24 cellular contexts compared by ENCODE assay signal in genomic region chr12:51797301-51797700, GRCh38. TPM values are rescaled to one million over a fixed set of nuclear protein-coding genes. Genes with fewer than 3 reads are reported as not detected.
DNase-seq lines count a peak whose midpoint lies in the region; ATAC-seq, FAIRE-seq and TF ChIP-seq lines count a peak whose summit lies in the region.
"Had no signal": no experiment of that assay in that cellular context is flagged by ENCODE, and none has a peak within 500 bp of the region (broad histone marks: within the 10 kb centered on the region; RNA-seq: fewer than 3 reads in every experiment).

No MANE protein-coding gene starts in this region.

- no peak overlapping the region for H4K8ac ChIP-seq in trophoblast cell (ENCODE audit: low read depth, low read length)

- H2BK5ac ChIP-seq in trophoblast cell (ENCODE audit: low read depth, low read length, poor library complexity) = no peak overlapping the region

- no peak overlapping the region for H3K14ac ChIP-seq in trophoblast cell (ENCODE audit: low read length)

- H2AFZ ChIP-seq in PC-3 (ENCODE audit: low read length) (no peak overlapping the region), K562 (ENCODE audit: low read depth, low read length) (no peak overlapping the region), trophoblast cell (ENCODE audit: insufficient read depth, low read length, poor library complexity) (no peak overlapping the region), PC-9 (no peak overlapping the region)

- H3K4me1 ChIP-seq in PC-3 (ENCODE audit: insufficient read depth, low read length) (no peaks in the 10 kb centered on the region), K562 (replicated peaks in 1 of 2; ENCODE audit: control insufficient read depth in 2 of 2, insufficient read depth in 2 of 2, low read length in 2 of 2) (no peaks in the 10 kb centered on the region), trophoblast cell (ENCODE audit: control insufficient read depth in 1 of 2, insufficient read depth in 2 of 2, low read length in 2 of 2) (no peaks in the 10 kb centered on the region), mucosa of descending colon (ENCODE audit: low read depth) (no peaks in the 10 kb centered on the region), PC-9 (replicated peaks; ENCODE audit: insufficient read depth) (no peaks in the 10 kb centered on the region)
- H3K4me1 ChIP-seq: A549; BE2C; BLaER1 treated with 17β-estradiol and CSF1 and Interleukin-3, amounts not matched to agents 10 nM and 100 nM; HAP-1 had no signal

- no peak overlapping the region for H3K23ac ChIP-seq in trophoblast cell (ENCODE audit: low read length)

- POLR2A ChIA-PET in PC-3 (lab: Charles Lee; ENCODE audit: unreplicated experiment) (no interaction called here), K562 (lab: Yijun Ruan, JAX) (no interaction called here), HEK293T (lab: Yijun Ruan, JAX) (no interaction called here), PC-9 (lab: Charles Lee; ENCODE audit: unreplicated experiment) (no interaction called here)

- no peak for TF ChIP-seq EP300 in K562 (IDR thresholded peaks at IDR 0.05; ENCODE audit: low read length)

- H3K18ac ChIP-seq in trophoblast cell (ENCODE audit: low read length) = no peak overlapping the region

- H3K4me3 ChIP-seq in PC-3 (ENCODE audit: low read length) (no peak overlapping the region), K562 (no peak overlapping the region), trophoblast cell (ENCODE audit: low read depth, low read length) (no peak overlapping the region), mucosa of descending colon (no peak overlapping the region), PC-9 (no peak overlapping the region)
- H3K4me3 ChIP-seq: A549; BLaER1 treated with 17β-estradiol and CSF1 and Interleukin-3, amounts not matched to agents 10 nM and 100 nM; HAP-1 had no signal

- BruUV-seq in PC-3 (replicated peaks; lab: Mats Ljungman, UMichigan) (no TSS peak), K562 (replicated peaks; lab: Mats Ljungman, UMichigan) (no TSS peak), PC-9 (replicated peaks; lab: Mats Ljungman, UMichigan) (no TSS peak)

- TF ChIP-seq POLR2A in K562 (conservative IDR thresholded peaks at IDR 0.05) = no peak

- H3K9me1 ChIP-seq in K562 (ENCODE audit: control insufficient read depth, insufficient read depth, low read length) = no peaks in the 10 kb centered on the region

- no peak overlapping the region for H4K12ac ChIP-seq in trophoblast cell (ENCODE audit: low read depth, low read length)

- H3K79me1 ChIP-seq in trophoblast cell (ENCODE audit: low read length) = no peaks in the 10 kb centered on the region

- H3K36me3 ChIP-seq in PC-3 (ENCODE audit: low read depth, low read length) (0 out of 2 replicates have a peak, but pooled peaks cover 7% of the 10 kb centered on the region), K562 (ENCODE audit: control insufficient read depth, insufficient read depth, low read length) (no peaks in the 10 kb centered on the region), trophoblast cell (ENCODE audit: control insufficient read depth in 1 of 2, insufficient read depth in 2 of 2, low read length in 2 of 2) (no peaks in the 10 kb centered on the region), mucosa of descending colon (ENCODE audit: low read depth) (no peaks in the 10 kb centered on the region), PC-9 (ENCODE audit: low read depth) (no peaks in the 10 kb centered on the region)
- H3K36me3 ChIP-seq: BLaER1 treated with 17β-estradiol and CSF1 and Interleukin-3, amounts not matched to agents 10 nM and 100 nM; HAP-1 had no signal

- no peak overlapping the region for H4K91ac ChIP-seq in trophoblast cell (ENCODE audit: low read depth, low read length)

- H3K4me2 ChIP-seq in PC-3 (ENCODE audit: low read length) (no peak overlapping the region), K562 (ENCODE audit: insufficient read depth, low read length) (no peak overlapping the region), trophoblast cell (ENCODE audit: low read length) (no peak overlapping the region), PC-9 (no peak overlapping the region)
- H3K4me2 ChIP-seq: A549; BLaER1 treated with 17β-estradiol and CSF1 and Interleukin-3, amounts not matched to agents 10 nM and 100 nM had no signal

- H3K9me3 ChIP-seq in PC-3 (ENCODE audit: low read length) (no peaks in the 10 kb centered on the region), K562 (replicated peaks; ENCODE audit: control insufficient read depth, insufficient read depth, low read depth, low read length) (no peaks in the 10 kb centered on the region), trophoblast cell (ENCODE audit: insufficient read depth, low read depth, low read length) (peaks cover 1% of the 10 kb centered on the region), mucosa of descending colon (no peaks in the 10 kb centered on the region), PC-9 (ENCODE audit: insufficient read depth, low read depth) (no peaks in the 10 kb centered on the region)
- H3K9me3 ChIP-seq: A549; BE2C; BLaER1 treated with 17β-estradiol and CSF1 and Interleukin-3, amounts not matched to agents 10 nM and 100 nM; HAP-1 had no signal

- H3K79me2 ChIP-seq in PC-3 (ENCODE audit: low read length) = no peaks in the 10 kb centered on the region
- no peaks in the 10 kb centered on the region for H3K79me2 ChIP-seq in K562 (ENCODE audit: control insufficient read depth, insufficient read depth, low read length)
- H3K79me2 ChIP-seq in trophoblast cell (ENCODE audit: control insufficient read depth, insufficient read depth, low read length, poor library complexity) = no peaks in the 10 kb centered on the region
- H3K79me2 ChIP-seq in PC-9 (ENCODE audit: low read depth) = no peaks in the 10 kb centered on the region

- no peaks in the 10 kb centered on the region for H3K27me3 ChIP-seq in PC-3 (ENCODE audit: low read length)
- no peaks in the 10 kb centered on the region; a peak in 1 of 5 replicates for H3K27me3 ChIP-seq in K562 (ENCODE audit: control insufficient read depth in 2 of 2, insufficient read depth in 2 of 2, low read length in 2 of 2)
- no peaks in the 10 kb centered on the region for H3K27me3 ChIP-seq in trophoblast cell (ENCODE audit: insufficient read depth, low read length)
- peaks cover 71% of the 10 kb centered on the region for H3K27me3 ChIP-seq in PC-9 (ENCODE audit: insufficient read depth, low read depth)
- H3K27me3 ChIP-seq: BE2C; BLaER1 treated with 17β-estradiol and CSF1 and Interleukin-3, amounts not matched to agents 10 nM and 100 nM had no signal

- H3F3A ChIP-seq in PC-3 (ENCODE audit: low read length, unreplicated experiment) (no peaks in the 10 kb centered on the region), PC-9 (ENCODE audit: insufficient read depth, low read depth) (no peaks in the 10 kb centered on the region)

- CTCF ChIA-PET in PC-3 (lab: Charles Lee) (no interaction called here), K562 (lab: Yijun Ruan, JAX; ENCODE audit: low intra/inter-chr PET ratio) (no interaction called here), HEK293T (lab: Yijun Ruan, JAX) (no interaction called here), PC-9 (lab: Charles Lee) (no interaction called here)

- no peak for TF ChIP-seq CTCF in PC-3 (conservative IDR thresholded peaks at IDR 0.05; ENCODE audit: low read depth, low read length)
- no peak for TF ChIP-seq CTCF in K562 (IDR thresholded peaks at IDR 0.05 in 2 of 3, conservative IDR thresholded peaks at IDR 0.05 in 1 of 3; ENCODE audit: insufficient read depth in 2 of 3, low read depth in 1 of 3, low read length in 3 of 3)
- TF ChIP-seq CTCF in mucosa of descending colon (IDR thresholded peaks at IDR 0.05) = no peak
- TF ChIP-seq CTCF in PC-9 (conservative IDR thresholded peaks at IDR 0.05) = no peak

- DNase-seq in PC-3 = peak; percentile 5
- DNase-seq in K562 (ENCODE audit: extremely low read depth in 1 of 4, low spot score in 3 of 4) = no peak
- DNase-seq in epithelial cell of prostate (ENCODE audit: low read depth, low spot score) = peak; percentile 50
- peak; percentile 39 to 61 for DNase-seq in trophoblast cell
- DNase-seq in mucosa of descending colon = no peak
- no peak for DNase-seq in HEK293T (ENCODE audit: extremely low spot score)
- no peak for DNase-seq in PC-9
- DNase-seq: 8988T; ACHN; AML-193; BE2C; CD4-positive, alpha-beta T cell; CD8-positive, alpha-beta memory T cell; DMS53; DMS79 treated with DMSO at 0.1 percent for 48 hours; GF-D8; GOT3 had no signal

- 2% methylated on average over 6 of the region's 6 CpGs for WGBS in K562 (ENCODE audit: insufficient coverage, low coverage, missing lambda C conversion rate)
- no CpG with 5 or more reads among the region's 6 CpGs for WGBS in trophoblast cell (ENCODE audit: extremely low coverage, insufficient coverage, insufficient read length)

- no peak for ATAC-seq in PC-3
- ATAC-seq in K562 = no peak
- no peak for ATAC-seq in mucosa of descending colon
- ATAC-seq: A549 had no signal

- H3K27ac ChIP-seq in PC-3 (ENCODE audit: low read length) (no peak overlapping the region), K562 (ENCODE audit: extremely low read depth, low read depth, low read length) (no peak overlapping the region), epithelial cell of prostate (peak overlapping the region; percentile 57), trophoblast cell (ENCODE audit: low read depth, low read length) (no peak overlapping the region), PC-9 (no peak overlapping the region)
- H3K27ac ChIP-seq: A549; BLaER1 treated with 17β-estradiol and CSF1 and Interleukin-3, amounts not matched to agents 10 nM and 100 nM had no signal

- in situ Hi-C loops in K562 (cut with MboI) = no loop called here

- H2BK12ac ChIP-seq in trophoblast cell (ENCODE audit: low read length) = no peak overlapping the region

- no peak overlapping the region for H2AK5ac ChIP-seq in trophoblast cell (ENCODE audit: low read length)

- TF ChIP-seq RAD21 in K562 (CRISPR knock-in tag; conservative IDR thresholded peaks at IDR 0.05 in 1 of 2, IDR thresholded peaks at IDR 0.05 in 1 of 2) = no peak

- H2BK120ac ChIP-seq in trophoblast cell (ENCODE audit: insufficient read depth, low read length, poor library complexity) = no peak overlapping the region

- H3K4ac ChIP-seq in trophoblast cell (ENCODE audit: low read depth, low read length) = no peak overlapping the region

- H3K9ac ChIP-seq in PC-3 (ENCODE audit: low read length) (no peak overlapping the region), K562 (ENCODE audit: insufficient read depth in 1 of 2, low read depth in 2 of 2, low read length in 2 of 2) (no peak overlapping the region), trophoblast cell (ENCODE audit: low read length) (no peak overlapping the region)
- H3K9ac ChIP-seq: BLaER1 treated with 17β-estradiol and CSF1 and Interleukin-3, amounts not matched to agents 10 nM and 100 nM had no signal

- intact Hi-C loops in PC-3 (cut with micrococcal nuclease) (no loop called here), K562 (cut with micrococcal nuclease) (no loop called here), mucosa of descending colon (cut with DNase I, micrococcal nuclease) (no loop called here), PC-9 (cut with micrococcal nuclease; ENCODE audit: unreplicated experiment) (no loop called here)

- no peak for FAIRE-seq in K562 (lab: Jason Lieb, UNC)
- FAIRE-seq: GM12891, GM18507, H54 had no signal

- H4K20me1 ChIP-seq in PC-3 (ENCODE audit: low read length) (no peaks in the 10 kb centered on the region), K562 (replicated peaks; ENCODE audit: control insufficient read depth, insufficient read depth, low read length) (no peaks in the 10 kb centered on the region; the same call in 1 of the 2 replicates), PC-9 (ENCODE audit: insufficient read depth) (no peaks in the 10 kb centered on the region)
- H4K20me1 ChIP-seq: BLaER1 treated with 17β-estradiol and CSF1 and Interleukin-3, amounts not matched to agents 10 nM and 100 nM had no signal

- no peaks in the 10 kb centered on the region for H3K9me2 ChIP-seq in PC-3 (replicated peaks; ENCODE audit: low read length)
- H3K9me2 ChIP-seq in PC-9 (ENCODE audit: insufficient read depth) = no peaks in the 10 kb centered on the region

RNA-seq across cellular contexts. Expression of gene FIGNL2, which starts 51.2 kb away (rescaled TPM):
- total RNA-seq in PC-3 (2014; rRNA removed) (not detected in 2 replicates), K562 (2014; rRNA removed) (not detected in 2 replicates), K562 (2014; rRNA removed; fragmentation: Illumina TruSeq; extraction: Trizol) (not detected in 2 replicates), K562 (2015; rRNA removed; fragmentation: Illumina TruSeq; extraction: Trizol) (not detected in 2 replicates), K562 (2021) (not detected in 2 replicates), mucosa of descending colon (under 1 TPM; 0.26 to 0.44 (median 0.34) TPM), PC-9 (2021) (not detected in 2 replicates)
- 0.07 TPM in 1 of 2 replicates, not detected in the other for total RNA-seq in K562 (2011; cell fraction: chromatin; rRNA removed; ENCODE audit: low replicate concordance)
- total RNA-seq in K562 (2011; cell fraction: nucleolus; rRNA removed) = 0.17 TPM in 1 of 2 replicates, not detected in the other
- not detected in 2 replicates for total RNA-seq in K562 (2011; cell fraction: nucleoplasm; rRNA removed)
- polyA plus RNA-seq in K562 (2011; rRNA removed) (0.01 TPM in 1 of 2 replicates, not detected in the other), K562 (2014; fragmentation: Illumina TruSeq; extraction: Trizol) (not detected in 2 replicates), K562 (2014; fragmentation: Nextera tagmentation; extraction: Ambion mirVana) (not detected), K562 (2014; rRNA removed) (not detected in 2 replicates)
- polyA plus RNA-seq in K562 (2011; cell fraction: cytosol; rRNA removed) = 0.01 TPM in 1 of 2 replicates, not detected in the other
- polyA plus RNA-seq in K562 (2011; cell fraction: nucleus; rRNA removed) = 0.04 TPM in 1 of 2 replicates, not detected in the other
- polyA plus RNA-seq in K562 (2012) = not detected in 2 replicates
- not detected in 2 replicates for polyA minus RNA-seq in K562 (2011; rRNA and poly(A)+ RNA removed)
- not detected in 2 replicates for polyA minus RNA-seq in K562 (2011; cell fraction: cytosol; rRNA and poly(A)+ RNA removed)
- not detected in 2 replicates for polyA minus RNA-seq in K562 (2011; cell fraction: nucleus; rRNA and poly(A)+ RNA removed)
- 23.9 and 25.0 TPM in 2 replicates for polyA plus RNA-seq in trophoblast cell (2013)
- total RNA-seq: Daoy had no signal

Comparison
In these comparisons a context has a peak if more than half of its experiments do, and no peak if none do; other contexts are left out.
1. DNase-seq: peak in PC-3 (single experiment), epithelial cell of prostate (single experiment) and trophoblast cell (2 of 2); none in K562 (0 of 4), mucosa of descending colon (0 of 3), HEK293T (single experiment) and PC-9 (0 of 2).